8 cellular contexts compared by ENCODE assay signal in the genomic region with DNA sequence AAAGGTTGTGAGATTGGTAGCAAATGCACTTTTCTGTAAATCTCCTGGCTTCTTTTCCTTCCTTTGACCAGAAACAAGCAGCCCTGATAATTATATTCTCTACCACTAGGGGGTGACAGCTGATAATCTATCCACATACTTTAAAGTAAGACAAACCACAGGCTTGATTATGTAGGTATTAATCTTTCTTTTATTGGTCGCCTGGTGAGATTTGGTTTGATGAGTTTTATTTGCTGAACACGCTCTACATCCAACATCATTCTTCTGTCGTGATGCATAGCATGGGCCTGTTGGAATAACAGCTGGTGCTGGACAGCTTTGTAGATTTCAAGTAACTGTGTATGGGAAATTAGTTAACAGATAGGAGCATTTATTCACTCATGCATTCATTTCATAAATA.
DNase-seq lines count a peak whose midpoint lies in the region; ATAC-seq, FAIRE-seq and TF ChIP-seq lines count a peak whose summit lies in the region.

No MANE protein-coding gene starts in this region.

- peaks cover 4% of the 10 kb centered on the region for H3K4me1 ChIP-seq in endodermal cell (ENCODE audit: control insufficient read depth, insufficient read depth, low read length)

- no peaks in the 10 kb centered on the region for H3K9me3 ChIP-seq in endodermal cell (ENCODE audit: control insufficient read depth, low read length)

- no peaks in the 10 kb centered on the region for H3K4me1 Mint-ChIP-seq in endodermal cell
- peaks cover 16% of the 10 kb centered on the region for H3K4me1 Mint-ChIP-seq in stimulated activated memory B cell treated with anti-CD40 and anti-IgM and Interleukin-4, amounts not matched to agents 10 μg/mL and 1 μg/mL and 100 μg/mL, for 72 hours

- no peaks in the 10 kb centered on the region for H3K36me3 Mint-ChIP-seq in endodermal cell (ENCODE audit: low read depth)
- H3K36me3 Mint-ChIP-seq in stimulated activated memory B cell treated with anti-CD40 and anti-IgM and Interleukin-4, amounts not matched to agents 10 μg/mL and 1 μg/mL and 100 μg/mL, for 72 hours = no peaks in the 10 kb centered on the region

- peak; percentile 84 for FAIRE-seq in RCC 7860 (lab: Jason Lieb, UNC)

- H3K9me3 Mint-ChIP-seq in endodermal cell = no peaks in the 10 kb centered on the region
- H3K9me3 Mint-ChIP-seq in stimulated activated memory B cell treated with anti-CD40 and anti-IgM and Interleukin-4, amounts not matched to agents 10 μg/mL and 1 μg/mL and 100 μg/mL, for 72 hours = no peaks in the 10 kb centered on the region

- DNase-seq in AG09309 (ENCODE audit: low read depth) = peak; percentile 96
- peak; percentile 56 for DNase-seq in HS-5 (ENCODE audit: low read depth)
- DNase-seq in RCC 7860 (ENCODE audit: low spot score) = peak; percentile 62
- DNase-seq in endodermal cell = no peak
- DNase-seq in middle frontal gyrus (ENCODE audit: extremely low spot score, low spot score) = peak; percentile 60

- TF ChIP-seq CTCF in AG09309 (IDR thresholded peaks at IDR 0.05; ENCODE audit: control insufficient read depth, insufficient read depth, low read depth, low read length, missing control alignments) (peak; percentile 62), GM12873 (IDR thresholded peaks at IDR 0.05; ENCODE audit: insufficient read depth, low read depth, low read length, missing control alignments) (peak; percentile 65), endodermal cell (conservative IDR thresholded peaks at IDR 0.05) (peak; percentile 86)

- no peaks in the 10 kb centered on the region for H3K36me3 ChIP-seq in endodermal cell (ENCODE audit: control insufficient read depth, insufficient read depth, low read length)

- H3K27me3 Mint-ChIP-seq in endodermal cell (ENCODE audit: insufficient read depth) = no peaks in the 10 kb centered on the region
- no peaks in the 10 kb centered on the region for H3K27me3 Mint-ChIP-seq in stimulated activated memory B cell treated with anti-CD40 and anti-IgM and Interleukin-4, amounts not matched to agents 10 μg/mL and 1 μg/mL and 100 μg/mL, for 72 hours

- H3K27me3 ChIP-seq in endodermal cell (ENCODE audit: control insufficient read depth, insufficient read depth, low read length, poor library complexity, severe bottlenecking) = no peaks in the 10 kb centered on the region

- no peak overlapping the region for H3K27ac Mint-ChIP-seq in endodermal cell
- H3K27ac Mint-ChIP-seq in stimulated activated memory B cell treated with anti-CD40 and anti-IgM and Interleukin-4, amounts not matched to agents 10 μg/mL and 1 μg/mL and 100 μg/mL, for 72 hours = no peak overlapping the region

- H3K4me3 Mint-ChIP-seq in endodermal cell = no peak overlapping the region
- H3K4me3 Mint-ChIP-seq in stimulated activated memory B cell treated with anti-CD40 and anti-IgM and Interleukin-4, amounts not matched to agents 10 μg/mL and 1 μg/mL and 100 μg/mL, for 72 hours = no peak overlapping the region

- no peak overlapping the region for H3K27ac ChIP-seq in endodermal cell (ENCODE audit: low read depth, low read length)

- H3K9ac ChIP-seq in endodermal cell (ENCODE audit: extremely low read depth, low read length, poor library complexity, severe bottlenecking) = no peak overlapping the region

- no peak for ATAC-seq in stimulated activated memory B cell treated with anti-CD40 and anti-IgM and Interleukin-4, amounts not matched to agents 10 μg/mL and 1 μg/mL and 100 μg/mL, for 72 hours
- ATAC-seq in GM19023 (IDR thresholded peaks at IDR 0.05; ENCODE audit: unreplicated experiment) = no peak

- H3K4me3 ChIP-seq in AG09309 (ENCODE audit: control insufficient read depth, low read depth, low read length) (no peak overlapping the region), endodermal cell (ENCODE audit: low read length) (no peak overlapping the region)

- 10% methylated on average over 2 of the region's 3 CpGs; no CpG with 5 or more reads in 1 of the 2 experiments for WGBS in endodermal cell (ENCODE audit: insufficient coverage in 1 of 2, insufficient read length in 1 of 2), 2 experiments
